In the genomic region with DNA sequence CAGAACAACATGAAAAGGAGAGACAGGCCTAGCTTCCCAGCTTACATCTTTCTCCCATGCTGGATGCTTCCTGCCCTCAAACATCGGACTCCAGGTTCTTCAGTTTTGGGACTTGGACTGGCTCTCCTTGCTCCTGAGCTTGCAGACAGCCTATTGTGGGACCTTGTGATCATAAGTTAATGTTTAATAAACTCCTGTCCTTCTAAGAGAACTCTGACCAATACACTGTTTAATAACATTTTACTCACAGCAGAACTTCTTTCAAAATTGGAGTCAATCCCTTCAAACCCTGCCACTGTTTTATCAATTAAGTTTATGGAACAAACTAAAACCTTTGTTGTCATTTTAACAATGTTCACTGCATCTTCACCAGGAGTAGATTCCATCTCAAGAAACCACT, we compare ENCODE assay signal across 34 cellular contexts.
"Had no signal": no experiment of that assay in that cellular context is flagged by ENCODE, and none has a peak within 500 bp of the region (broad histone marks: within the 10 kb centered on the region; RNA-seq: fewer than 3 reads in every experiment).

No MANE protein-coding gene starts in this region.

- H3K27ac Mint-ChIP-seq: activated CD4-positive, alpha-beta T cell treated with anti-CD3 and anti-CD28 coated beads, Interleukin-2, amount 10 ng/mL, durations not matched to agents 24 days and 14 days; activated CD8-positive, alpha-beta T cell treated with anti-CD3 and anti-CD28 coated beads, Interleukin-2, amount 10 ng/mL, durations not matched to agents 7 days and 5 days; activated naive CD8-positive, alpha-beta T cell; activated naive CD8-positive, alpha-beta T cell treated with anti-CD3 and anti-CD28 coated beads, Interleukin-2, amount 50 U/mL, for 24 hours; activated T-cell treated with anti-CD3 and anti-CD28 coated beads, Interleukin-2, amount 50 U/mL, for 24 hours; activated T-helper 2 cell treated with anti-CD3 and anti-CD28 coated beads, Interferon-gamma antibody, Interleukin-2, Interleukin-4, amounts not matched to agents 10 μg/mL and 5 μg/mL and 100 μg/mL, durations not matched to agents 14 hours and 24 hours and 36 hours; brain; T-helper 1 cell treated with Interleukin-12 subunit alpha and Interleukin-12 subunit beta and Interleukin-4 antibody, amounts not matched to agents 30 μg/mL and 1 μg/mL, for 36 hours; T-helper 2 cell treated with Interferon-gamma antibody and Interleukin-4, amounts not matched to agents 5 μg/mL and 100 μg/mL, for 36 hours had no signal

- DNase-seq: activated CD4-positive, alpha-beta T cell treated with anti-CD3 and anti-CD28 coated beads, Interleukin-2, amount 10 ng/mL, durations not matched to agents 24 days and 14 days; activated CD4-positive, alpha-beta T cell treated with anti-CD3 and anti-CD28 coated beads, Interleukin-2, amount 50 U/mL, for 4 hours; activated CD8-positive, alpha-beta T cell treated with anti-CD3 and anti-CD28 coated beads, Interleukin-2, amount 10 ng/mL, durations not matched to agents 7 days and 5 days; activated gamma-delta T cell; activated naive CD4-positive, alpha-beta T cell treated with Interleukin-2 at 50 U/mL for 16 hours; activated naive CD8-positive, alpha-beta T cell treated with anti-CD3 and anti-CD28 coated beads, Interleukin-2, amount 50 U/mL, for 24 hours; activated T-cell treated with anti-CD3 and anti-CD28 coated beads, Interleukin-2, amount 50 U/mL, for 24 hours; anterior cingulate cortex; central memory CD4-positive, alpha-beta T cell; Karpas-422; KBM-7; MG63; MV-4-11; NCI-H1092; NCI-H1436 treated with DMSO at 0.1 percent for 48 hours; NCI-H187; NCI-H2029 treated with DMSO at 0.1 percent for 48 hours; NCI-H2107; NCI-H2171; NCI-H510A; NCI-H526; NCI-H748 treated with DMSO at 0.1 percent for 48 hours; NK-92 treated with Interleukin-12 subunit alpha and Interleukin-12 subunit beta, amount 100 ng/mL, for 24 hours; PC-3; Peyer's patch; RPMI8226; SHP77 treated with DMSO at 0.1 percent for 48 hours; SK-N-SH had no signal

- H3K27me3 Mint-ChIP-seq: activated CD4-positive, alpha-beta T cell treated with anti-CD3 and anti-CD28 coated beads, Interleukin-2, amount 10 ng/mL, durations not matched to agents 24 days and 14 days; activated naive CD8-positive, alpha-beta T cell; activated naive CD8-positive, alpha-beta T cell treated with anti-CD3 and anti-CD28 coated beads, Interleukin-2, amount 50 U/mL, for 24 hours; activated T-cell treated with anti-CD3 and anti-CD28 coated beads, Interleukin-2, amount 50 U/mL, for 24 hours; brain had no signal

- H3K4me3 ChIP-seq: MG63, Peyer's patch, SJSA1 had no signal

- H3K9me3 ChIP-seq: MG63, Peyer's patch, SJSA1, SK-N-SH had no signal

- H3K27ac ChIP-seq: Peyer's patch, SJSA1 had no signal

- H3K4me1 Mint-ChIP-seq: brain had no signal

- H3K4me1 ChIP-seq: Peyer's patch, SJSA1 had no signal

- H3K9me3 Mint-ChIP-seq: activated naive CD8-positive, alpha-beta T cell treated with anti-CD3 and anti-CD28 coated beads, Interleukin-2, amount 50 U/mL, for 24 hours; activated T-cell treated with anti-CD3 and anti-CD28 coated beads, Interleukin-2, amount 50 U/mL, for 24 hours; activated T-helper 2 cell treated with anti-CD3 and anti-CD28 coated beads, Interferon-gamma antibody, Interleukin-2, Interleukin-4, amounts not matched to agents 10 μg/mL and 5 μg/mL and 100 μg/mL, durations not matched to agents 14 hours and 24 hours and 36 hours; T-helper 1 cell treated with Interleukin-12 subunit alpha and Interleukin-12 subunit beta and Interleukin-4 antibody, amounts not matched to agents 30 μg/mL and 1 μg/mL, for 36 hours; T-helper 2 cell treated with Interferon-gamma antibody and Interleukin-4, amounts not matched to agents 5 μg/mL and 100 μg/mL, for 36 hours had no signal

- ATAC-seq: activated CD8-positive, alpha-beta T cell treated with anti-CD3 and anti-CD28 coated beads, Interleukin-2, amount 10 ng/mL, durations not matched to agents 7 days and 5 days; activated naive CD8-positive, alpha-beta T cell treated with anti-CD3 and anti-CD28 coated beads, Interleukin-2, amount 50 U/mL, for 24 hours; PC-3 had no signal

- H3K27me3 ChIP-seq: MG63, Peyer's patch, SJSA1 had no signal

- H3K4me3 Mint-ChIP-seq: activated CD4-positive, alpha-beta T cell treated with anti-CD3 and anti-CD28 coated beads, Interleukin-2, amount 10 ng/mL, durations not matched to agents 24 days and 14 days; activated CD8-positive, alpha-beta T cell treated with anti-CD3 and anti-CD28 coated beads, Interleukin-2, amount 10 ng/mL, durations not matched to agents 7 days and 5 days; activated naive CD8-positive, alpha-beta T cell; activated naive CD8-positive, alpha-beta T cell treated with anti-CD3 and anti-CD28 coated beads, Interleukin-2, amount 50 U/mL, for 24 hours; activated T-cell treated with anti-CD3 and anti-CD28 coated beads, Interleukin-2, amount 50 U/mL, for 24 hours; brain; T-helper 1 cell treated with Interleukin-12 subunit alpha and Interleukin-12 subunit beta and Interleukin-4 antibody, amounts not matched to agents 30 μg/mL and 1 μg/mL, for 36 hours; T-helper 2 cell treated with Interferon-gamma antibody and Interleukin-4, amounts not matched to agents 5 μg/mL and 100 μg/mL, for 36 hours had no signal
